ENCODE assay signal across 8 cellular contexts in the genomic region with DNA sequence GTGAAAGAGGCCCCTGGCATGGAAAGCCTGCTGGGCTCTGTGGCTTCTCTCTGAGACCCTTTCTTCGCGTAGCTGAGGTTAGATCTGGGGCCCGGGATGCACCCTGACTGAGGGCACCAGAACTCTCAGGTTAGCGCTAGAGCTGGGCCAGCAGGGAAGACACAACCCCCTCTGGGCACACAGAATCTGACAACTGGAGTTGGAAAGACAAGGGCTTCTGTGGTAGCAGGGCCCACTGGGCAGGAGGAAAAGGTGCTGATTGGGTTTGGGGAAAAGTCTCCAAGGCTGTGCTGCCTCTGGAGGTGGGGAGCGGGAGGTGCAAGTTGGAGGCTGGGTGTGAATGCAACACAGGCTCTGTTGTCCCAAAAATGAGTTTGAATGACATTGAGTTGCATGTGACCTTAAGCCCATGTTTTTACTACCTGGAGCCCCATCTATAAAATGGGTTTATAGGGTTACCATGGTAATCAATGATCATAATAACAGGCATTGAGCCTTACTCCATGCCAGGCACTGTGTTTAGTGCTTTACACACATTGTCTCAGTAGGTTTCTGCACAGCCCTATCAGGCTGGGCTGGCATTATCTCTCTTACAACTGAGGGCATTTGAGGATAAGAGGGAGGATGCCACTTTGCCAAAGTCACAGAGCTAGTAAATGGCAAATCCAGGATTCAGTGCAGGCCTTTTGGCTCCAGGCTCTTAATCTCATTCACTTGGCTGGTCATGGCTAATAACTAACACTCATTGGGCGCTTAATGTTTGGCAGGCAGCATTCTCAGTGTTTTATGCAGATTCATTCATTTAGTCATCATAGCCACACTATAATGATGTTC. TPM values are rescaled to one million over a fixed set of nuclear protein-coding genes. Genes with fewer than 3 reads are reported as not detected.
A peak's percentile ranks its signal among the peaks of the same experiment; 100 is the strongest.
DNase-seq lines count a peak whose midpoint lies in the region; ATAC-seq and TF ChIP-seq lines count a peak whose summit lies in the region.

No MANE protein-coding gene starts in this region.

- H3K79me2 ChIP-seq in Karpas-422 (ENCODE audit: low read length): no peaks in the 10 kb centered on the region

- no peak overlapping the region for H3K4ac ChIP-seq in mesenchymal stem cell (ENCODE audit: low read depth in 1 of 2, low read length in 2 of 2)

- H3K4me1 ChIP-seq in Karpas-422 (ENCODE audit: low read length) (no peaks in the 10 kb centered on the region), mesenchymal stem cell (ENCODE audit: control insufficient read depth, insufficient read depth, low read depth, low read length) (no peaks in the 10 kb centered on the region)

- H3K27ac ChIP-seq in Karpas-422 (ENCODE audit: low read length): no peak overlapping the region
- H3K27ac ChIP-seq in mesenchymal stem cell (ENCODE audit: low read length, poor library complexity, severe bottlenecking): no peak overlapping the region

- H3K9me2 ChIP-seq in Karpas-422 (replicated peaks; ENCODE audit: insufficient read depth, low read length): no peaks in the 10 kb centered on the region

- 72% methylated on average over 6 of the region's 6 CpGs for WGBS in mesenchymal stem cell

- ATAC-seq in GM21619 (IDR thresholded peaks at IDR 0.05; ENCODE audit: unreplicated experiment): no peak

- H2AK5ac ChIP-seq in mesenchymal stem cell (ENCODE audit: low read length, severe bottlenecking): no peak overlapping the region

- no peak overlapping the region for H2BK5ac ChIP-seq in mesenchymal stem cell (ENCODE audit: low read depth, low read length, poor library complexity, severe bottlenecking)

- H4K8ac ChIP-seq in mesenchymal stem cell (ENCODE audit: low read length): peak overlapping the region; percentile 57

- H4K91ac ChIP-seq in mesenchymal stem cell (ENCODE audit: low read length): no peak overlapping the region

- H3K9me3 ChIP-seq in Karpas-422 (ENCODE audit: low read length) (no peaks in the 10 kb centered on the region), mesenchymal stem cell (ENCODE audit: control insufficient read depth, low read length) (no peaks in the 10 kb centered on the region)

- H2AFZ ChIP-seq in Karpas-422 (ENCODE audit: low read length) (no peak overlapping the region), mesenchymal stem cell (ENCODE audit: low read depth, low read length) (peak overlapping the region; percentile 29)

- H3K23ac ChIP-seq in mesenchymal stem cell (ENCODE audit: low read length in 2 of 2): no peak overlapping the region

- no peaks in the 10 kb centered on the region for H4K20me1 ChIP-seq in Karpas-422 (ENCODE audit: insufficient read depth, low read depth, low read length)

- no peak overlapping the region for H3K18ac ChIP-seq in mesenchymal stem cell (ENCODE audit: low read depth in 1 of 2, low read length in 2 of 2)

- no peaks in the 10 kb centered on the region for H3K36me3 ChIP-seq in Karpas-422 (ENCODE audit: insufficient read depth, low read length)
- no peaks in the 10 kb centered on the region for H3K36me3 ChIP-seq in mesenchymal stem cell (ENCODE audit: control insufficient read depth in 1 of 2, insufficient read depth in 2 of 2, low read depth in 1 of 2, low read length in 2 of 2)

- H2BK15ac ChIP-seq in mesenchymal stem cell (ENCODE audit: low read depth, poor library complexity, severe bottlenecking): no peak overlapping the region

- TF ChIP-seq CTCF in astrocyte of the spinal cord (IDR thresholded peaks at IDR 0.05; ENCODE audit: low read depth, low read length): peak; percentile 60

- DNase-seq in ELF-1 (ENCODE audit: low read depth, low spot score) (peak; percentile 74), Karpas-422 (peak; percentile 66), astrocyte of the spinal cord (ENCODE audit: low read depth, low spot score) (no peak), mesenchymal stem cell (no peak), SIG-M5 treated with dmso at 0.1 percent for 504 hours (lab: John Stamatoyannopoulos, UW; ENCODE audit: unreplicated experiment) (no peak), Ammon's horn (ENCODE audit: low spot score) (no peak), epidermal melanocyte (ENCODE audit: insufficient read length, low spot score) (no peak)

- no peaks in the 10 kb centered on the region for H3K27me3 ChIP-seq in Karpas-422 (ENCODE audit: low read length)
- no peaks in the 10 kb centered on the region for H3K27me3 ChIP-seq in mesenchymal stem cell (ENCODE audit: control insufficient read depth in 1 of 2, insufficient read depth in 1 of 2, low read length in 2 of 2)

- in situ Hi-C loops in astrocyte of the spinal cord (cut with HindIII; ENCODE audit: low sequenced_read_pairs): no loop called here

- H2BK120ac ChIP-seq in mesenchymal stem cell (ENCODE audit: low read depth, low read length): no peak overlapping the region

- H3K4me2 ChIP-seq in Karpas-422 (ENCODE audit: low read depth, low read length, poor library complexity, severe bottlenecking) (no peak overlapping the region), mesenchymal stem cell (ENCODE audit: low read length, poor library complexity, severe bottlenecking) (no peak overlapping the region)

- H3K4me3 ChIP-seq in Karpas-422 (ENCODE audit: low read length) (no peak overlapping the region), astrocyte of the spinal cord (ENCODE audit: low read depth, low read length) (no peak overlapping the region), mesenchymal stem cell (ENCODE audit: insufficient read depth in 1 of 2, low read depth in 1 of 2, low read length in 2 of 2) (no peak overlapping the region)

- H3K9ac ChIP-seq in Karpas-422 (ENCODE audit: low read length) (no peak overlapping the region), mesenchymal stem cell (ENCODE audit: low read length) (peak overlapping the region; percentile 3)

- H3K79me1 ChIP-seq in mesenchymal stem cell (replicated peaks; ENCODE audit: low read length, poor library complexity, severe bottlenecking): no peaks in the 10 kb centered on the region

- H3K14ac ChIP-seq in mesenchymal stem cell (ENCODE audit: low read length in 2 of 2): no peak overlapping the region

- peak overlapping the region in 1 of 2 experiments; percentile 11 for H2BK12ac ChIP-seq in mesenchymal stem cell (ENCODE audit: low read length in 2 of 2)

RNA-seq across cellular contexts. Expression of a gene that starts 9.5 kb away (rescaled TPM):
- not detected in 2 replicates for total RNA-seq in Karpas-422 (2014; rRNA removed; shearing (Covaris generic); ENCODE audit: low replicate concordance)
- polyA plus RNA-seq in mesenchymal stem cell (2013, experiment 1 of 2): 339 TPM
- polyA plus RNA-seq in mesenchymal stem cell (2013, experiment 2 of 2): 339 TPM

RNA-seq across cellular contexts. Expression of a gene that starts 16.1 kb away (rescaled TPM):
- total RNA-seq in Karpas-422 (2014; rRNA removed; shearing (Covaris generic); ENCODE audit: low replicate concordance): 101 and 199 TPM in 2 replicates
- polyA plus RNA-seq in mesenchymal stem cell (2013, experiment 1 of 2): 14.5 TPM
- 15.0 TPM for polyA plus RNA-seq in mesenchymal stem cell (2013, experiment 2 of 2)

Comparison
In these comparisons a context has a peak if more than half of its experiments do, and no peak if none do; other contexts are left out.
1. DNase-seq: peak in ELF-1 (single experiment) and Karpas-422 (single experiment); none in astrocyte of the spinal cord (single experiment), mesenchymal stem cell (single experiment), SIG-M5 treated with dmso at 0.1 percent for 504 hours (single experiment), Ammon's horn (single experiment) and epidermal melanocyte (single experiment).